ENCODE assay signal across 29 cellular contexts in genomic region chr9:76090330-76090729, GRCh38.
"Had no signal": no experiment of that assay in that cellular context is flagged by ENCODE, and none has a peak within 500 bp of the region (broad histone marks: within the 10 kb centered on the region; RNA-seq: fewer than 3 reads in every experiment).

No MANE protein-coding gene starts in this region.

- H3K9me3 ChIP-seq: esophagus squamous epithelium, gastroesophageal sphincter had no signal

- ATAC-seq: activated CD4-positive, CD25-positive, alpha-beta regulatory T cell treated with anti-CD3 and anti-CD28 coated beads, Interleukin-2, amount 50 U/mL, for 24 hours; activated CD8-positive, alpha-beta T cell treated with anti-CD3 and anti-CD28 coated beads for 36 hours; activated T-cell treated with anti-CD3 and anti-CD28 coated beads, Interleukin-2, amount 50 U/mL, for 4 hours; activated T-helper 17 cell treated with anti-CD3 and anti-CD28 coated beads, Interleukin-2, amount 50 U/mL, for 72 hours; effector memory CD8-positive, alpha-beta T cell; gastroesophageal sphincter; T-helper 17 cell had no signal

- H3K27me3 ChIP-seq: brain microvascular endothelial cell, esophagus squamous epithelium, gastroesophageal sphincter had no signal

- H3K27ac ChIP-seq: brain microvascular endothelial cell, coronary artery, epithelial cell of prostate, esophagus squamous epithelium, gastroesophageal sphincter, WERI-Rb-1 had no signal

- FAIRE-seq: astrocyte, bronchial epithelial cell had no signal

- H3K4me3 ChIP-seq: coronary artery, esophagus squamous epithelium, gastroesophageal sphincter had no signal

- H3K36me3 ChIP-seq: brain microvascular endothelial cell, WERI-Rb-1 had no signal

- DNase-seq: activated B cell treated with CpG ODN at 0.5 μM for 24 hours; activated CD4-positive, alpha-beta T cell treated with anti-CD3 and anti-CD28 coated beads for 48 hours; activated CD4-positive, alpha-beta T cell treated with anti-CD3 and anti-CD28 coated beads, Interleukin-2, amount 50 U/mL, for 1 hour; activated CD4-positive, alpha-beta T cell treated with anti-CD3 and anti-CD28 coated beads, Interleukin-2, amount 50 U/mL, for 48 hours; activated CD8-positive, alpha-beta memory T cell treated with anti-CD3 and anti-CD28 coated beads for 24 hours; activated CD8-positive, alpha-beta T cell treated with anti-CD3 and anti-CD28 coated beads for 36 hours; activated effector memory CD4-positive, alpha-beta T cell treated with Interleukin-2 at 50 U/mL for 16 hours; activated gamma-delta T cell treated with Interleukin-2 at 50 U/mL for 16 hours; activated naive CD4-positive, alpha-beta T cell treated with anti-CD3 and anti-CD28 coated beads, Interleukin-2, amount 50 U/mL, for 16 hours; activated naive CD4-positive, alpha-beta T cell treated with Interleukin-2 at 50 U/mL for 16 hours; activated T-cell treated with anti-CD3 and anti-CD28 coated beads, Interleukin-2, amount 50 U/mL, for 4 hours; amniotic stem cell; anterior cingulate cortex; brain microvascular endothelial cell; effector CD4-positive, alpha-beta T cell; effector memory CD8-positive, alpha-beta T cell; esophagus squamous epithelium; foreskin melanocyte; head of caudate nucleus; T-helper 17 cell; T1000; WERI-Rb-1 had no signal

- H3K4me1 ChIP-seq: esophagus squamous epithelium had no signal
